ENCODE assay signal across 10 cellular contexts in the genomic region with DNA sequence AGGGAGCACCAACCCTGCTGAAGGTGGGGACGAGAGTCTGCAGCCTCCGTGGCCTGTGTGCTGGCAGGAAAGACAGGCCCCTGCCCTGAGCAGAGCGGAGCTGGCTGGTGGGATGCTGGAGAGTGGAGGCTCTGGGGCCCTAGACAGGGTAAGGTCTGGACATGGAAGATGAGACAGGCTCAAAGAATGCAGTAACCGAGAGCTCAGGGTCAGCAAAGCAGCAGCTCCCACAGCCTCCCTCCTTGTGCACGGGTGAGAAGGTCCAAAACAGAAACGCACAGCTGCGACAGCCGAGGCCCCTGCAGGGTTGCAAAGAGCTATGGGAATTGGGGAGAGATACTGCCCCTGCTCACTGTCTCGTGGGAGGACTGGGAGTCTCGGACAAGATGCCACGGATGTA.
DNase-seq lines count a peak whose midpoint lies in the region; ATAC-seq and TF ChIP-seq lines count a peak whose summit lies in the region.
"Had no signal": no experiment of that assay in that cellular context is flagged by ENCODE, and none has a peak within 500 bp of the region (broad histone marks: within the 10 kb centered on the region; RNA-seq: fewer than 3 reads in every experiment).

No MANE protein-coding gene starts in this region.

- H3K27me3 ChIP-seq in SJCRH30, result no peaks in the 10 kb centered on the region

- H3K27ac ChIP-seq in SJCRH30, result peak overlapping the region; percentile 64

- H3K36me3 ChIP-seq in SJCRH30, result no peaks in the 10 kb centered on the region

- H3K4me1 ChIP-seq in SJCRH30, result peaks cover 72% of the 10 kb centered on the region

- no peak for ATAC-seq in HG03097 (IDR thresholded peaks at IDR 0.05; ENCODE audit: low FRiP score, unreplicated experiment)
- ATAC-seq: activated CD4-positive, CD25-positive, alpha-beta regulatory T cell treated with anti-CD3 and anti-CD28 coated beads, Interleukin-2, amount 50 U/mL, for 24 hours had no signal

- H3K4me3 ChIP-seq in SJCRH30 (no peak overlapping the region), retinal pigment epithelial cell (ENCODE audit: low read length) (no peak overlapping the region)

- peak; percentile 63 for DNase-seq in Daoy (ENCODE audit: low read depth)
- DNase-seq in SJCRH30, result peak; percentile 89
- peak; percentile 83 for DNase-seq in glomerular visceral epithelial cell (ENCODE audit: extremely low spot score)
- peak; percentile 78 for DNase-seq in retinal pigment epithelial cell (ENCODE audit: low read depth)
- DNase-seq in stimulated activated CD4-positive, alpha-beta T cell treated with anti-CD3 and anti-CD28 coated beads, Interleukin-4, amount 100 ng/mL, for 1 hour, result no peak
- no peak for DNase-seq in NCI-H82 (lab: John Stamatoyannopoulos, UW)
- DNase-seq in activated CD4-positive, alpha-beta T cell treated with anti-CD3 and anti-CD28 coated beads for 1 hour, result no peak
- DNase-seq: NCI-H2107 had no signal

- H3K9me3 ChIP-seq in SJCRH30 (replicated peaks), result no peaks in the 10 kb centered on the region

- no peak for TF ChIP-seq CTCF in retinal pigment epithelial cell (conservative IDR thresholded peaks at IDR 0.05; ENCODE audit: low read depth, low read length)

Comparison
In these comparisons a context has a peak if more than half of its experiments do, and no peak if none do; other contexts are left out.
1. DNase-seq: peak in Daoy (single experiment), SJCRH30 (2 of 2), glomerular visceral epithelial cell (single experiment) and retinal pigment epithelial cell (single experiment); none in stimulated activated CD4-positive, alpha-beta T cell treated with anti-CD3 and anti-CD28 coated beads, Interleukin-4, amount 100 ng/mL, for 1 hour (single experiment), NCI-H82 (single experiment) and activated CD4-positive, alpha-beta T cell treated with anti-CD3 and anti-CD28 coated beads for 1 hour (single experiment).